Comparison of ENCODE assay signal across 11 cellular contexts in genomic region chr1:6464514-6464836, GRCh38. TPM values are rescaled to one million over a fixed set of nuclear protein-coding genes. Genes with fewer than 3 reads are reported as not detected.
DNase-seq lines count a peak whose midpoint lies in the region; ATAC-seq lines count a peak whose summit lies in the region.
"Had no signal": no experiment of that assay in that cellular context is flagged by ENCODE, and none has a peak within 500 bp of the region (broad histone marks: within the 10 kb centered on the region; RNA-seq: fewer than 3 reads in every experiment).

No MANE protein-coding gene starts in this region.

- peaks cover 17% of the 10 kb centered on the region; the same call in 1 of the 2 replicates for H3K36me3 ChIP-seq in BLaER1
- H3K36me3 ChIP-seq: ovary had no signal

- H3K27ac ChIP-seq in BLaER1: no peak overlapping the region
- H3K27ac ChIP-seq: ovary had no signal

- no peak for ATAC-seq in activated T-cell treated with anti-CD3 and anti-CD28 coated beads, Interleukin-2, amount 50 U/mL, for 4 hours
- ATAC-seq in HG03039 (IDR thresholded peaks at IDR 0.05; ENCODE audit: unreplicated experiment) (no peak), GM18502 (IDR thresholded peaks at IDR 0.05; ENCODE audit: poor library complexity, unreplicated experiment) (no peak)

- DNase-seq in NCI-H1105 (lab: John Stamatoyannopoulos, UW) (peak; percentile 39), kidney tubule cell (ENCODE audit: low spot score) (peak; percentile 40), cortex of kidney (lab: John Stamatoyannopoulos, UW) (no peak)
- peak; percentile 44 for DNase-seq in activated T-cell treated with anti-CD3 and anti-CD28 coated beads, Interleukin-2, amount 50 U/mL, for 4 hours
- no peak for DNase-seq in activated CD8-positive, alpha-beta memory T cell treated with anti-CD3 and anti-CD28 coated beads, Interleukin-2, amount 50 U/mL, for 48 hours
- DNase-seq: ovary, SHP77 treated with DMSO at 0.1 percent for 48 hours had no signal

- H3K4me3 ChIP-seq in BLaER1: no peak overlapping the region
- H3K4me3 ChIP-seq: ovary had no signal

- H3K9me3 Mint-ChIP-seq in activated T-cell treated with anti-CD3 and anti-CD28 coated beads, Interleukin-2, amount 50 U/mL, for 4 hours: no peaks in the 10 kb centered on the region

- H3K36me3 Mint-ChIP-seq in activated T-cell treated with anti-CD3 and anti-CD28 coated beads, Interleukin-2, amount 50 U/mL, for 4 hours (ENCODE audit: insufficient read depth): peaks cover 15% of the 10 kb centered on the region

- peak overlapping the region; percentile 96 for H3K4me3 Mint-ChIP-seq in activated T-cell treated with anti-CD3 and anti-CD28 coated beads, Interleukin-2, amount 50 U/mL, for 4 hours

- no peaks in the 10 kb centered on the region; the same call in 1 of the 2 replicates for H4K20me1 ChIP-seq in BLaER1

- peaks cover 54% of the 10 kb centered on the region for H3K27me3 ChIP-seq in BLaER1
- H3K27me3 ChIP-seq: ovary had no signal

- no peaks in the 10 kb centered on the region for H3K27me3 Mint-ChIP-seq in activated T-cell treated with anti-CD3 and anti-CD28 coated beads, Interleukin-2, amount 50 U/mL, for 4 hours (ENCODE audit: low read depth)

- H3K9ac ChIP-seq in BLaER1: no peak overlapping the region

- H3K4me1 Mint-ChIP-seq in activated T-cell treated with anti-CD3 and anti-CD28 coated beads, Interleukin-2, amount 50 U/mL, for 4 hours (ENCODE audit: low read depth): peaks cover 51% of the 10 kb centered on the region

- H3K4me2 ChIP-seq in BLaER1: peak overlapping the region; percentile 89; the same call in 1 of the 2 replicates

- no peaks in the 10 kb centered on the region for H3K9me3 ChIP-seq in BLaER1
- H3K9me3 ChIP-seq: Caco-2, ovary had no signal

- peaks cover 37% of the 10 kb centered on the region for H3K4me1 ChIP-seq in BLaER1
- H3K4me1 ChIP-seq: Caco-2 had no signal

RNA-seq across cellular contexts. Expression of gene TNFRSF25, which starts 1.5 kb away (rescaled TPM):
- total RNA-seq in activated T-cell treated with anti-CD3 and anti-CD28 coated beads, Interleukin-2, amount 50 U/mL, for 4 hours: 100 to 1,000 TPM; 137 to 149 (median 145) TPM

RNA-seq across cellular contexts. Expression of gene PLEKHG5, which starts 27.0 kb away (rescaled TPM):
- total RNA-seq in activated T-cell treated with anti-CD3 and anti-CD28 coated beads, Interleukin-2, amount 50 U/mL, for 4 hours: 1 to 10 TPM; 1.2 to 2.1 (median 1.4) TPM

RNA-seq across cellular contexts. Expression of gene ESPN, which starts 39.9 kb away (rescaled TPM):
- under 1 TPM; 0.42 to 0.76 (median 0.60) TPM for total RNA-seq in activated T-cell treated with anti-CD3 and anti-CD28 coated beads, Interleukin-2, amount 50 U/mL, for 4 hours

RNA-seq across cellular contexts. Expression of gene HES2, which starts 44.8 kb away (rescaled TPM):
- not detected for total RNA-seq in activated T-cell treated with anti-CD3 and anti-CD28 coated beads, Interleukin-2, amount 50 U/mL, for 4 hours

Comparison
In these comparisons a context has a peak if more than half of its experiments do, and no peak if none do; other contexts are left out.
1. DNase-seq: peak in NCI-H1105 (single experiment), activated T-cell treated with anti-CD3 and anti-CD28 coated beads, Interleukin-2, amount 50 U/mL, for 4 hours (single experiment) and kidney tubule cell (single experiment); none in cortex of kidney (single experiment) and activated CD8-positive, alpha-beta memory T cell treated with anti-CD3 and anti-CD28 coated beads, Interleukin-2, amount 50 U/mL, for 48 hours (single experiment).